12 cellular contexts compared by ENCODE assay signal in the genomic region with DNA sequence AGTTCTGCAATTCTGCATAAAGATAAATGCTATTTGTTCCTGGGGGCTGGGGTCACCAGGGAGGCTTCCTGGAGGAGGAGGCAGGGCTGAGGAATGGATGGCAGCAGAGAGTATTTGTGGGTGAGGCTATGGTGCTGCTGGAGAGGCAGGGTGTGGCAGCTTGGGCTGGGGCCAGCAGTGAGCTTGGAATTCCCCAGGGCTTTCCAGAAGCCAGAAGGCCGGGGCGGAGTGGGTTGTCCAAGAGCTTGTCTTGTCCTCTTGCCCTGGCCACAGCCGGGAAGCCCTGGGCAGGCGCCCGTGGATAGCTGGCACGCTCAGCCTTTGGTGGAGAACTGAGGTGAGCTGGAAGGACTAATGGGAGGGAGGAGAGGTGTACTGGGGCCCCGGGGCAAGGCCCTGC. TPM values are rescaled to one million over a fixed set of nuclear protein-coding genes. Genes with fewer than 3 reads are reported as not detected.
DNase-seq lines count a peak whose midpoint lies in the region; ATAC-seq, FAIRE-seq and TF ChIP-seq lines count a peak whose summit lies in the region.
"Had no signal": no experiment of that assay in that cellular context is flagged by ENCODE, and none has a peak within 500 bp of the region (broad histone marks: within the 10 kb centered on the region; RNA-seq: fewer than 3 reads in every experiment).

No MANE protein-coding gene starts in this region.

- H3K27me3 ChIP-seq in right lobe of liver = no peaks in the 10 kb centered on the region
- peaks cover 3 to 35% of the 10 kb centered on the region in 2 experiments; a peak in 3 of 5 replicates for H3K27me3 ChIP-seq in HepG2 (ENCODE audit: control insufficient read depth in 1 of 2, insufficient read depth in 2 of 2, low read length in 2 of 2)
- no peaks in the 10 kb centered on the region for H3K27me3 ChIP-seq in bronchial epithelial cell (ENCODE audit: control insufficient read depth, insufficient read depth, low read length)
- H3K27me3 ChIP-seq in neural progenitor cell = peaks cover 4% of the 10 kb centered on the region

- WGBS in right lobe of liver (ENCODE audit: insufficient coverage, low coverage, low lambda C conversion rate, missing lambda C conversion rate) = 23% methylated on average over 4 of the region's 7 CpGs
- WGBS in HepG2 (ENCODE audit: low lambda C conversion rate) = 33% methylated on average over 5 of the region's 7 CpGs

- H3K9ac ChIP-seq in HepG2 (ENCODE audit: insufficient read depth, low read depth, low read length) (no peak overlapping the region), neural progenitor cell (no peak overlapping the region)

- peaks cover 0 to 11% (median 0%) of the 10 kb centered on the region in 4 donors for H3K4me1 ChIP-seq in right lobe of liver
- peaks cover 5% of the 10 kb centered on the region; the same call in 1 of the 2 replicates for H3K4me1 ChIP-seq in HepG2 (ENCODE audit: insufficient read depth, low read length)
- no peaks in the 10 kb centered on the region for H3K4me1 ChIP-seq in neural progenitor cell

- H3K9me3 ChIP-seq in right lobe of liver = no peaks in the 10 kb centered on the region
- H3K9me3 ChIP-seq in HepG2 (ENCODE audit: low read length) = no peaks in the 10 kb centered on the region
- no peaks in the 10 kb centered on the region for H3K9me3 ChIP-seq in neural progenitor cell (ENCODE audit: low read depth)

- H3K9me3 Mint-ChIP-seq in neural progenitor cell = peaks cover 3% of the 10 kb centered on the region
- H3K9me3 Mint-ChIP-seq: activated CD4-positive, alpha-beta memory T cell treated with anti-CD3 and anti-CD28 coated beads for 36 hours; activated naive CD4-positive, alpha-beta T cell treated with anti-CD3 and anti-CD28 coated beads, Interleukin-2, amount 50 U/mL, for 72 hours; memory B cell had no signal

- FAIRE-seq in HepG2 (lab: Jason Lieb, UNC) = no peak
- no peak for FAIRE-seq in bronchial epithelial cell (lab: Jason Lieb, UNC)
- no peak for FAIRE-seq in HTR-8/SVneo (lab: Jason Lieb, UNC)

- POLR2A ChIA-PET in HepG2 (lab: Yijun Ruan, JAX) = interaction anchor here (0.6 kb wide), 1 partner anchor 8 kb away, joined by 4 read pairs; no protein-coding TSS in a partner anchor

- H2AFZ ChIP-seq in HepG2 (ENCODE audit: low read length) (no peak overlapping the region), neural progenitor cell (replicated peaks) (no peak overlapping the region)

- DNase-seq in right lobe of liver = peak; percentile 45 to 76 (median 67)
- no peak for DNase-seq in HepG2 (ENCODE audit: low spot score)
- peak; percentile 34 for DNase-seq in bronchial epithelial cell (ENCODE audit: low read depth)
- DNase-seq in left colon = peak; percentile 82 to 87
- DNase-seq in neural progenitor cell (ENCODE audit: low spot score) = no peak
- DNase-seq in D341Med (ENCODE audit: low spot score) = no peak
- no peak for DNase-seq in HTR-8/SVneo (ENCODE audit: insufficient read length, low spot score)
- DNase-seq: activated CD4-positive, alpha-beta memory T cell treated with anti-CD3 and anti-CD28 coated beads for 36 hours; T-helper 17 cell had no signal

- H3K4me1 Mint-ChIP-seq in neural progenitor cell = peaks cover 4% of the 10 kb centered on the region
- H3K4me1 Mint-ChIP-seq: T-helper 17 cell had no signal

- H3K79me2 ChIP-seq in HepG2 (ENCODE audit: insufficient read depth, low read length) = no peaks in the 10 kb centered on the region
- H3K79me2 ChIP-seq in neural progenitor cell (ENCODE audit: low read depth) = no peaks in the 10 kb centered on the region

- no TSS peak for BruUV-seq in HepG2 (replicated peaks; lab: Mats Ljungman, UMichigan)

- H4K20me1 ChIP-seq in HepG2 (ENCODE audit: insufficient read depth, low read length) = 0 out of 2 replicates have a peak, but pooled peaks cover 2% of the 10 kb centered on the region
- no peaks in the 10 kb centered on the region for H4K20me1 ChIP-seq in neural progenitor cell (ENCODE audit: low read depth)

- TF ChIP-seq POLR2A in right lobe of liver (IDR thresholded peaks at IDR 0.05) = no peak
- no peak for TF ChIP-seq POLR2A in HepG2 (IDR thresholded peaks at IDR 0.05; ENCODE audit: insufficient read depth in 1 of 2, low read depth in 2 of 2, low read length in 2 of 2)

- no peak overlapping the region for H3K27ac Mint-ChIP-seq in neural progenitor cell
- H3K27ac Mint-ChIP-seq: activated CD4-positive, alpha-beta memory T cell treated with anti-CD3 and anti-CD28 coated beads for 36 hours; memory B cell had no signal

- intact Hi-C loops in right lobe of liver (cut with DNase I) (no loop called here), HepG2 (cut with micrococcal nuclease; ENCODE audit: unreplicated experiment) (no loop called here), left colon (cut with DNase I, micrococcal nuclease) (no loop called here)

- H3K4me2 ChIP-seq in HepG2 (ENCODE audit: low read depth, low read length) (no peak overlapping the region), neural progenitor cell (no peak overlapping the region)

- H3K36me3 Mint-ChIP-seq in neural progenitor cell = no peaks in the 10 kb centered on the region
- H3K36me3 Mint-ChIP-seq: activated CD4-positive, alpha-beta memory T cell treated with anti-CD3 and anti-CD28 coated beads for 36 hours; activated naive CD4-positive, alpha-beta T cell treated with anti-CD3 and anti-CD28 coated beads, Interleukin-2, amount 50 U/mL, for 72 hours; memory B cell had no signal

- in situ Hi-C loops in HepG2 (cut with HindIII; ENCODE audit: extremely low pct_ligation_motif_present, low pct_unique_long_range_greater_than_20kb) = loop anchor here (25.0 kb wide), 1 partner anchor 255 kb away; the partner anchor contains the start of gene RASGEF1C

- H3K4me3 ChIP-seq in right lobe of liver (no peak overlapping the region), HepG2 (replicated peaks in 1 of 3; ENCODE audit: insufficient read depth in 1 of 3, low read depth in 2 of 3, low read length in 3 of 3) (no peak overlapping the region), bronchial epithelial cell (ENCODE audit: low read depth, low read length) (no peak overlapping the region), neural progenitor cell (no peak overlapping the region)

- no peak for TF ChIP-seq RAD21 in HepG2 (CRISPR knock-in tag; IDR thresholded peaks at IDR 0.05)

- H3F3A ChIP-seq in neural progenitor cell (ENCODE audit: low read depth) = no peaks in the 10 kb centered on the region

- CTCF ChIA-PET in HepG2 (lab: Yijun Ruan, JAX; ENCODE audit: low intra/inter-chr PET ratio, low total read pairs) = no interaction called here

- TF ChIP-seq EP300 in HepG2 (IDR thresholded peaks at IDR 0.05; ENCODE audit: low read depth in 2 of 2, low read length in 2 of 2) = no peak
- TF ChIP-seq EP300 in HepG2 (CRISPR knock-in tag; IDR thresholded peaks at IDR 0.05; ENCODE audit: borderline replicate concordance) = no peak

- no peaks in the 10 kb centered on the region for H3K36me3 ChIP-seq in right lobe of liver
- no peaks in the 10 kb centered on the region for H3K36me3 ChIP-seq in HepG2 (replicated peaks in 1 of 2; ENCODE audit: control insufficient read depth in 1 of 2, insufficient read depth in 2 of 2, low read length in 2 of 2)
- H3K36me3 ChIP-seq in bronchial epithelial cell (ENCODE audit: control insufficient read depth, insufficient read depth, low read length) = no peaks in the 10 kb centered on the region
- no peaks in the 10 kb centered on the region for H3K36me3 ChIP-seq in neural progenitor cell

- TF ChIP-seq CTCF in right lobe of liver (IDR thresholded peaks at IDR 0.05) (no peak), HepG2 (CRISPR knock-in tag; IDR thresholded peaks at IDR 0.05) (no peak), bronchial epithelial cell (IDR thresholded peaks at IDR 0.05; ENCODE audit: insufficient read depth, low read length, severe bottlenecking) (no peak), neural progenitor cell (IDR thresholded peaks at IDR 0.05) (no peak)

- no peak overlapping the region for H3K27ac ChIP-seq in right lobe of liver
- H3K27ac ChIP-seq in HepG2 (ENCODE audit: extremely low read length, insufficient read depth, low read length) = no peak overlapping the region
- H3K27ac ChIP-seq in neural progenitor cell = no peak overlapping the region

- H3K4me3 Mint-ChIP-seq in neural progenitor cell = no peak overlapping the region
- H3K4me3 Mint-ChIP-seq: activated CD4-positive, alpha-beta memory T cell treated with anti-CD3 and anti-CD28 coated beads for 36 hours; memory B cell; T-helper 17 cell had no signal

- peak in 3 of 4 donors; percentile 33 to 77 (median 71) for ATAC-seq in right lobe of liver
- no peak for ATAC-seq in HepG2
- ATAC-seq in left colon = peak; percentile 90
- no peak for ATAC-seq in SK-N-SH treated with all-trans-retinoic acid at 6 μM for 48 hours
- ATAC-seq: activated naive CD4-positive, alpha-beta T cell treated with anti-CD3 and anti-CD28 coated beads, Interleukin-2, amount 50 U/mL, for 72 hours; T-helper 17 cell had no signal

- peaks cover 7% of the 10 kb centered on the region for H3K27me3 Mint-ChIP-seq in neural progenitor cell (ENCODE audit: insufficient read depth, low read depth)

RNA-seq across cellular contexts. Expression of gene CNOT6, which starts 27.2 kb away (rescaled TPM):
- 1 to 10 TPM; 4.8 to 8.8 (median 5.3) TPM for total RNA-seq in right lobe of liver
- 8.8 and 20.9 TPM in 2 replicates for total RNA-seq in HepG2 (2016; rRNA removed; fragmentation: Illumina TruSeq; extraction: Trizol)
- total RNA-seq in HepG2 (2016; cell fraction: cytosol; rRNA removed; fragmentation: Illumina TruSeq; extraction: Trizol; ENCODE audit: low read depth) = 4.0 and 5.8 TPM in 2 replicates
- total RNA-seq in HepG2 (2016; cell fraction: insoluble cytoplasmic fraction; rRNA removed; fragmentation: Illumina TruSeq; extraction: Trizol) = 8.8 and 21.7 TPM in 2 replicates
- 12.3 and 13.7 TPM in 2 replicates for total RNA-seq in HepG2 (2016; cell fraction: membrane; rRNA removed; fragmentation: Illumina TruSeq; extraction: Trizol)
- 13.5 and 15.2 TPM in 2 replicates for total RNA-seq in HepG2 (2016; cell fraction: nucleus; rRNA removed; fragmentation: Illumina TruSeq; extraction: Trizol)
- polyA plus RNA-seq in HepG2 (2011; rRNA removed) = 8.2 and 9.1 TPM in 2 replicates
- polyA plus RNA-seq in HepG2 (2011; cell fraction: cytosol; rRNA removed) = 4.1 and 6.7 TPM in 2 replicates
- 4.3 and 5.9 TPM in 2 replicates for polyA plus RNA-seq in HepG2 (2011; cell fraction: nucleus; rRNA removed)
- 9.5 and 13.5 TPM in 2 replicates for polyA plus RNA-seq in HepG2 (2012)
- polyA plus RNA-seq in HepG2 (2016; cell fraction: cytosol; fragmentation: Illumina TruSeq; extraction: Trizol; ENCODE audit: low read depth) = 1.5 and 2.1 TPM in 2 replicates
- polyA plus RNA-seq in HepG2 (2016; cell fraction: insoluble cytoplasmic fraction; fragmentation: Illumina TruSeq; extraction: Trizol; ENCODE audit: low read depth) = 22.1 and 25.0 TPM in 2 replicates
- 8.3 and 8.5 TPM in 2 replicates for polyA plus RNA-seq in HepG2 (2016; cell fraction: membrane; fragmentation: Illumina TruSeq; extraction: Trizol; ENCODE audit: low read depth)
- polyA plus RNA-seq in HepG2 (2016; cell fraction: nucleus; fragmentation: Illumina TruSeq; extraction: Trizol; ENCODE audit: insufficient read depth, low read depth) = 17.3 and 18.4 TPM in 2 replicates
- polyA minus RNA-seq in HepG2 (2011; rRNA and poly(A)+ RNA removed; ENCODE audit: low replicate concordance) = 7.4 and 18.7 TPM in 2 replicates
- 8.8 and 11.2 TPM in 2 replicates for polyA minus RNA-seq in HepG2 (2011; cell fraction: cytosol; rRNA and poly(A)+ RNA removed)
- 13.7 and 17.5 TPM in 2 replicates for polyA minus RNA-seq in HepG2 (2011; cell fraction: nucleus; rRNA and poly(A)+ RNA removed)
- total RNA-seq in bronchial epithelial cell = 26.6 and 32.0 TPM in 2 replicates
- total RNA-seq in left colon = 10 to 100 TPM; 24.8 to 25.2 TPM
- 28.6 and 38.5 TPM in 2 replicates for total RNA-seq in neural progenitor cell (ENCODE audit: low replicate concordance)

Comparison
In these comparisons a context has a peak if more than half of its experiments do, and no peak if none do; other contexts are left out.
1. ATAC-seq: peak in right lobe of liver (3 of 4) and left colon (single experiment); none in HepG2 (single experiment) and SK-N-SH treated with all-trans-retinoic acid at 6 μM for 48 hours (single experiment).
2. DNase-seq: peak in right lobe of liver (3 of 3), bronchial epithelial cell (single experiment) and left colon (2 of 2); none in HepG2 (single experiment), neural progenitor cell (single experiment), D341Med (single experiment) and HTR-8/SVneo (single experiment).